ENCODE assay signal across 24 cellular contexts in the genomic region with DNA sequence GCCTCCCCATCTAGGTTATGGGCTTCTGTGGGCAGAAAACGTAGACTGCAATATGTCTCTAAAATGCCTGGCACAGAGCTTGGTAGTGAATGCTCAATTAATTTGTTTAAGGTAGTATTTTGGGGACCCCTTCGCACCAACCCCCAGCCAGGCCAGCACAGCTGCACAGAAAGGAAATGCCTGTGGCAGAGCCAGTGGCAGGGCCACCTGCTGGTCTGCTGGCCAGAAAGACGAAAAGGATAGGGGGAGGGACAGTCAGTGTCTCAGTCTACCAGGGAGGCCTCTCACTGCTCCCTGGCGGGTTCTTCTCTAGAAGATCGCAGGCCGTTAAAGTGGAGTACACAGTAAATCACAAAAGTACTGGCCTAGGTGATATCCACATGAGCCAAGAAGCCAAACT. TPM values are rescaled to one million over a fixed set of nuclear protein-coding genes. Genes with fewer than 3 reads are reported as not detected.
DNase-seq lines count a peak whose midpoint lies in the region; ATAC-seq, FAIRE-seq and TF ChIP-seq lines count a peak whose summit lies in the region.
"Had no signal": no experiment of that assay in that cellular context is flagged by ENCODE, and none has a peak within 500 bp of the region (broad histone marks: within the 10 kb centered on the region; RNA-seq: fewer than 3 reads in every experiment).

No MANE protein-coding gene starts in this region.

- peaks cover 17% of the 10 kb centered on the region for H3K4me1 Mint-ChIP-seq in activated CD4-positive, alpha-beta T cell treated with anti-CD3 and anti-CD28 coated beads for 36 hours
- peaks cover 10% of the 10 kb centered on the region for H3K4me1 Mint-ChIP-seq in activated CD4-positive, alpha-beta T cell treated with anti-CD3 and anti-CD28 coated beads, Interleukin-2, amount 10 ng/mL, durations not matched to agents 24 days and 14 days
- peaks cover 35% of the 10 kb centered on the region for H3K4me1 Mint-ChIP-seq in endodermal cell

- H3K36me3 Mint-ChIP-seq in activated CD4-positive, alpha-beta T cell treated with anti-CD3 and anti-CD28 coated beads for 36 hours (ENCODE audit: low read depth) = no peaks in the 10 kb centered on the region
- H3K36me3 Mint-ChIP-seq in activated CD4-positive, alpha-beta T cell treated with anti-CD3 and anti-CD28 coated beads, Interleukin-2, amount 10 ng/mL, durations not matched to agents 24 days and 14 days (ENCODE audit: low read depth) = peaks cover 1% of the 10 kb centered on the region
- H3K36me3 Mint-ChIP-seq in endodermal cell (ENCODE audit: low read depth) = peaks cover 15% of the 10 kb centered on the region

- TF ChIP-seq CTCF in endodermal cell (conservative IDR thresholded peaks at IDR 0.05) = peak; percentile 41
- no peak for TF ChIP-seq CTCF in uterus (IDR thresholded peaks at IDR 0.05)

- CTCF ChIA-PET in activated CD4-positive, alpha-beta T cell treated with anti-CD3 and anti-CD28 coated beads for 36 hours (lab: Charles Lee) = interaction anchor here (1.1 kb wide), 1 partner anchor 28 kb away, joined by 3 read pairs; no protein-coding TSS in a partner anchor

- WGBS in endodermal cell (ENCODE audit: insufficient coverage in 1 of 2, insufficient read length in 1 of 2), 2 experiments = 39 to 72% methylated on average over 3 to 6 of the region's 6 CpGs

- no peaks in the 10 kb centered on the region for H3K27me3 Mint-ChIP-seq in activated CD4-positive, alpha-beta T cell treated with anti-CD3 and anti-CD28 coated beads for 36 hours
- peaks cover 5% of the 10 kb centered on the region for H3K27me3 Mint-ChIP-seq in activated CD4-positive, alpha-beta T cell treated with anti-CD3 and anti-CD28 coated beads, Interleukin-2, amount 10 ng/mL, durations not matched to agents 24 days and 14 days
- H3K27me3 Mint-ChIP-seq in endodermal cell (ENCODE audit: insufficient read depth) = peaks cover 2% of the 10 kb centered on the region

- H3K4me3 ChIP-seq in SJCRH30 (no peak overlapping the region), endodermal cell (ENCODE audit: low read length) (peak overlapping the region; percentile 15), uterus (no peak overlapping the region)
- H3K4me3 ChIP-seq: A549, esophagus squamous epithelium had no signal

- peak; percentile 30 for FAIRE-seq in urothelium cell line (lab: Jason Lieb, UNC)
- FAIRE-seq: A549, GM19239, keratinocyte, RCC 7860 had no signal

- no peak overlapping the region for H3K9ac ChIP-seq in endodermal cell (ENCODE audit: extremely low read depth, low read length, poor library complexity, severe bottlenecking)

- H3K9me3 ChIP-seq in SJCRH30 (replicated peaks) (no peaks in the 10 kb centered on the region), endodermal cell (ENCODE audit: control insufficient read depth, low read length) (no peaks in the 10 kb centered on the region), uterus (no peaks in the 10 kb centered on the region)
- H3K9me3 ChIP-seq: A549, esophagus squamous epithelium had no signal

- ATAC-seq in activated CD4-positive, alpha-beta T cell treated with anti-CD3 and anti-CD28 coated beads for 36 hours = no peak
- no peak for ATAC-seq in GM21619 (IDR thresholded peaks at IDR 0.05; ENCODE audit: unreplicated experiment)
- ATAC-seq: A549; stimulated activated naive CD8-positive, alpha-beta T cell treated with anti-CD3 and anti-CD28 coated beads, Interleukin-15, Interleukin-2, amounts not matched to agents 100 U/mL and 50 U/mL, for 24 hours had no signal

- no peak overlapping the region for H3K4me3 Mint-ChIP-seq in activated CD4-positive, alpha-beta T cell treated with anti-CD3 and anti-CD28 coated beads for 36 hours
- H3K4me3 Mint-ChIP-seq in activated CD4-positive, alpha-beta T cell treated with anti-CD3 and anti-CD28 coated beads, Interleukin-2, amount 10 ng/mL, durations not matched to agents 24 days and 14 days = no peak overlapping the region
- H3K4me3 Mint-ChIP-seq in endodermal cell = no peak overlapping the region
- H3K4me3 Mint-ChIP-seq: CD14-positive monocyte, memory B cell had no signal

- TF ChIP-seq POLR2A in uterus (IDR thresholded peaks at IDR 0.05) = no peak

- no peak for DNase-seq in activated CD4-positive, alpha-beta T cell treated with anti-CD3 and anti-CD28 coated beads for 36 hours
- no peak for DNase-seq in activated CD4-positive, alpha-beta T cell treated with anti-CD3 and anti-CD28 coated beads, Interleukin-2, amount 10 ng/mL, durations not matched to agents 24 days and 14 days
- DNase-seq in SJCRH30 (peak; percentile 49 to 58), endodermal cell (no peak), urothelium cell line (ENCODE audit: low spot score) (peak; percentile 47), NCI-H2227 (lab: John Stamatoyannopoulos, UW; ENCODE audit: unreplicated experiment) (no peak), uterus (no peak)
- DNase-seq: activated CD4-positive, alpha-beta T cell treated with anti-CD3 and anti-CD28 coated beads, Interleukin-2, amount 50 U/mL, for 4 hours; activated naive CD4-positive, alpha-beta T cell treated with anti-CD3 and anti-CD28 coated beads, Interleukin-2, amount 50 U/mL, for 16 hours; brain microvascular endothelial cell; esophagus squamous epithelium; NCI-H1092; NCI-H774; stimulated activated naive CD8-positive, alpha-beta T cell treated with anti-CD3 and anti-CD28 coated beads, Interleukin-15, Interleukin-2, amounts not matched to agents 100 U/mL and 50 U/mL, for 24 hours had no signal

- POLR2A ChIA-PET in activated CD4-positive, alpha-beta T cell treated with anti-CD3 and anti-CD28 coated beads for 36 hours (lab: Charles Lee) = no interaction called here

- no peaks in the 10 kb centered on the region for H3K9me3 Mint-ChIP-seq in activated CD4-positive, alpha-beta T cell treated with anti-CD3 and anti-CD28 coated beads for 36 hours (ENCODE audit: low read depth)
- no peaks in the 10 kb centered on the region for H3K9me3 Mint-ChIP-seq in activated CD4-positive, alpha-beta T cell treated with anti-CD3 and anti-CD28 coated beads, Interleukin-2, amount 10 ng/mL, durations not matched to agents 24 days and 14 days
- no peaks in the 10 kb centered on the region for H3K9me3 Mint-ChIP-seq in endodermal cell
- H3K9me3 Mint-ChIP-seq: memory B cell had no signal

- H3K27ac Mint-ChIP-seq in activated CD4-positive, alpha-beta T cell treated with anti-CD3 and anti-CD28 coated beads for 36 hours = peak overlapping the region; percentile 43
- H3K27ac Mint-ChIP-seq in activated CD4-positive, alpha-beta T cell treated with anti-CD3 and anti-CD28 coated beads, Interleukin-2, amount 10 ng/mL, durations not matched to agents 24 days and 14 days = no peak overlapping the region
- no peak overlapping the region for H3K27ac Mint-ChIP-seq in endodermal cell
- H3K27ac Mint-ChIP-seq: CD14-positive monocyte, memory B cell had no signal

- H3K36me3 ChIP-seq in SJCRH30 (no peaks in the 10 kb centered on the region), endodermal cell (ENCODE audit: control insufficient read depth, insufficient read depth, low read length) (no peaks in the 10 kb centered on the region), uterus (no peaks in the 10 kb centered on the region)
- H3K36me3 ChIP-seq: brain microvascular endothelial cell, esophagus squamous epithelium had no signal

- H3K27ac ChIP-seq in SJCRH30 (peak overlapping the region; percentile 19), endodermal cell (ENCODE audit: low read depth, low read length) (no peak overlapping the region), uterus (no peak overlapping the region)
- H3K27ac ChIP-seq: A549, brain microvascular endothelial cell, esophagus squamous epithelium had no signal

- H3K4me1 ChIP-seq in SJCRH30 (peaks cover 28% of the 10 kb centered on the region), endodermal cell (ENCODE audit: control insufficient read depth, insufficient read depth, low read length) (peaks cover 12% of the 10 kb centered on the region), uterus (peaks cover 0 to 5% of the 10 kb centered on the region in 2 donors)

- H3K27me3 ChIP-seq in SJCRH30 (no peaks in the 10 kb centered on the region), endodermal cell (ENCODE audit: control insufficient read depth, insufficient read depth, low read length, poor library complexity, severe bottlenecking) (no peaks in the 10 kb centered on the region), uterus (no peaks in the 10 kb centered on the region)
- H3K27me3 ChIP-seq: brain microvascular endothelial cell had no signal

- intact Hi-C loops in activated CD4-positive, alpha-beta T cell treated with anti-CD3 and anti-CD28 coated beads for 36 hours (cut with DNase I, micrococcal nuclease) = no loop called here
- intact Hi-C loops in activated CD4-positive, alpha-beta T cell treated with anti-CD3 and anti-CD28 coated beads, Interleukin-2, amount 10 ng/mL, durations not matched to agents 24 days and 14 days (cut with micrococcal nuclease) = no loop called here
- intact Hi-C loops in uterus (cut with DNase I; ENCODE audit: low total_unique reads) = no loop called here

RNA-seq across cellular contexts. Expression of gene RAB15, which starts 3.5 kb away (rescaled TPM):
- 1 to 10 TPM; 3.7 to 5.3 TPM for total RNA-seq in activated CD4-positive, alpha-beta T cell treated with anti-CD3 and anti-CD28 coated beads for 36 hours
- 6.2 and 6.9 TPM in 2 replicates for total RNA-seq in activated CD4-positive, alpha-beta T cell treated with anti-CD3 and anti-CD28 coated beads, Interleukin-2, amount 10 ng/mL, durations not matched to agents 24 days and 14 days
- total RNA-seq in SJCRH30 (2014; rRNA removed; shearing (Covaris generic)) = 17.6 and 21.6 TPM in 2 replicates
- total RNA-seq in endodermal cell (10 to 100 TPM; 48.7 to 77.2 TPM), uterus (1 to 10 TPM in 3 of 4 donors, not detected in 1; 1.0 to 3.8 (median 3.4) TPM)
- polyA plus RNA-seq in endodermal cell (2013, experiment 1 of 2) = 27.7 TPM
- 24.4 TPM for polyA plus RNA-seq in endodermal cell (2013, experiment 2 of 2)

RNA-seq across cellular contexts. Expression of gene FNTB, which starts 18.0 kb away (rescaled TPM):
- 10 to 100 TPM; 18.2 to 24.9 TPM for total RNA-seq in activated CD4-positive, alpha-beta T cell treated with anti-CD3 and anti-CD28 coated beads for 36 hours
- 18.9 and 19.1 TPM in 2 replicates for total RNA-seq in activated CD4-positive, alpha-beta T cell treated with anti-CD3 and anti-CD28 coated beads, Interleukin-2, amount 10 ng/mL, durations not matched to agents 24 days and 14 days
- 14.2 and 14.4 TPM in 2 replicates for total RNA-seq in SJCRH30 (2014; rRNA removed; shearing (Covaris generic))
- total RNA-seq in endodermal cell (10 to 100 TPM; 17.2 to 21.3 TPM), uterus (10 to 100 TPM in 3 of 4 donors, 1 to 10 TPM in 1; 7.4 to 29.7 (median 20.4) TPM)
- polyA plus RNA-seq in endodermal cell (2013, experiment 1 of 2) = 18.8 TPM
- 22.1 TPM for polyA plus RNA-seq in endodermal cell (2013, experiment 2 of 2)

RNA-seq across cellular contexts. Expression of gene GPX2, which starts 26.1 kb away (rescaled TPM):
- total RNA-seq in activated CD4-positive, alpha-beta T cell treated with anti-CD3 and anti-CD28 coated beads for 36 hours = not detected
- not detected in 2 replicates for total RNA-seq in activated CD4-positive, alpha-beta T cell treated with anti-CD3 and anti-CD28 coated beads, Interleukin-2, amount 10 ng/mL, durations not matched to agents 24 days and 14 days
- not detected in 2 replicates for total RNA-seq in SJCRH30 (2014; rRNA removed; shearing (Covaris generic))
- total RNA-seq in endodermal cell (1 to 10 TPM; 2.6 to 3.7 TPM), uterus (under 1 TPM in 1 of 4 donors, not detected in 3; 0.29 TPM)
- 0.78 TPM for polyA plus RNA-seq in endodermal cell (2013, experiment 1 of 2)
- 1.3 TPM for polyA plus RNA-seq in endodermal cell (2013, experiment 2 of 2)
- total RNA-seq: dermis microvascular lymphatic vessel endothelial cell, renal cortical epithelial cell had no signal
- polyA plus RNA-seq: CD14-positive monocyte, neural cell had no signal

RNA-seq across cellular contexts. Expression of gene CHURC1, which starts 54.4 kb away (rescaled TPM):
- 10 to 100 TPM; 37.6 to 66.1 TPM for total RNA-seq in activated CD4-positive, alpha-beta T cell treated with anti-CD3 and anti-CD28 coated beads for 36 hours
- total RNA-seq in activated CD4-positive, alpha-beta T cell treated with anti-CD3 and anti-CD28 coated beads, Interleukin-2, amount 10 ng/mL, durations not matched to agents 24 days and 14 days = 53.5 and 54.9 TPM in 2 replicates
- total RNA-seq in SJCRH30 (2014; rRNA removed; shearing (Covaris generic)) = 33.1 and 33.3 TPM in 2 replicates
- total RNA-seq in endodermal cell (10 to 100 TPM; 56.7 to 63.2 TPM), uterus (100 to 1,000 TPM in 1 of 4 donors, 10 to 100 TPM in 3; 35.1 to 121 (median 62.4) TPM)
- polyA plus RNA-seq in endodermal cell (2013, experiment 1 of 2) = 48.4 TPM
- 36.6 TPM for polyA plus RNA-seq in endodermal cell (2013, experiment 2 of 2)

Comparison
In these comparisons a context has a peak if more than half of its experiments do, and no peak if none do; other contexts are left out.
1. DNase-seq: peak in SJCRH30 (2 of 2) and urothelium cell line (single experiment); none in activated CD4-positive, alpha-beta T cell treated with anti-CD3 and anti-CD28 coated beads for 36 hours (single experiment), activated CD4-positive, alpha-beta T cell treated with anti-CD3 and anti-CD28 coated beads, Interleukin-2, amount 10 ng/mL, durations not matched to agents 24 days and 14 days (single experiment), endodermal cell (single experiment), NCI-H2227 (single experiment) and uterus (0 of 2).